10 cellular contexts compared by ENCODE assay signal in genomic region chr15:64776402-64776786, GRCh38. TPM values are rescaled to one million over a fixed set of nuclear protein-coding genes. Genes with fewer than 3 reads are reported as not detected.
A peak's percentile ranks its signal among the peaks of the same experiment; 100 is the strongest.
DNase-seq lines count a peak whose midpoint lies in the region; ATAC-seq, FAIRE-seq and TF ChIP-seq lines count a peak whose summit lies in the region.
"Had no signal": no experiment of that assay in that cellular context is flagged by ENCODE, and none has a peak within 500 bp of the region (broad histone marks: within the 10 kb centered on the region; RNA-seq: fewer than 3 reads in every experiment).

No MANE protein-coding gene starts in this region.

- FAIRE-seq in A549 (lab: Jason Lieb, UNC) = no peak

- peak overlapping the region; percentile 92 to 93; a peak in 4 of 6 replicates for H3K27ac ChIP-seq in A549
- H3K27ac ChIP-seq in HUES6 (ENCODE audit: low read depth, low read length) = peak overlapping the region; percentile 92; the same call in 1 of the 2 replicates
- peak overlapping the region; percentile 66 to 91 (median 80) for H3K27ac ChIP-seq in esophagus squamous epithelium
- H3K27ac ChIP-seq in neural progenitor cell = no peak overlapping the region
- no peak overlapping the region for H3K27ac ChIP-seq in adrenal gland
- H3K27ac ChIP-seq: epithelial cell of prostate had no signal

- no peak for ATAC-seq in A549

- TF ChIP-seq CTCF in A549 (IDR thresholded peaks at IDR 0.05) (no peak), esophagus squamous epithelium (IDR thresholded peaks at IDR 0.05) (no peak), neural progenitor cell (IDR thresholded peaks at IDR 0.05) (no peak), BE2C (IDR thresholded peaks at IDR 0.05; ENCODE audit: low read depth, low read length) (no peak), adrenal gland (IDR thresholded peaks at IDR 0.05) (no peak)

- peak overlapping the region; percentile 100 for H3K4me2 ChIP-seq in A549
- peak overlapping the region; percentile 96 for H3K4me2 ChIP-seq in neural progenitor cell

- H4K20me1 ChIP-seq in neural progenitor cell (ENCODE audit: low read depth) = no peaks in the 10 kb centered on the region

- no peaks in the 10 kb centered on the region for H3K9me3 Mint-ChIP-seq in neural progenitor cell

- TF ChIP-seq RAD21 in A549 (conservative IDR thresholded peaks at IDR 0.05 in 1 of 2, IDR thresholded peaks at IDR 0.05 in 1 of 2) = no peak

- H3K9ac ChIP-seq in HUES6 (ENCODE audit: low read length) (peak overlapping the region; percentile 86), neural progenitor cell (no peak overlapping the region)

- DNase-seq in A549 (ENCODE audit: low read depth in 1 of 2, low spot score in 1 of 2) = no peak
- DNase-seq in esophagus squamous epithelium (lab: John Stamatoyannopoulos, UW) = no peak
- peak; percentile 48 for DNase-seq in neural progenitor cell (ENCODE audit: low spot score)
- no peak for DNase-seq in HUDEP-2 (lab: John Stamatoyannopoulos, UW; ENCODE audit: unreplicated experiment in 76 of 76)
- DNase-seq in NCI-H2081 (lab: John Stamatoyannopoulos, UW) = no peak
- no peak for DNase-seq in BE2C
- DNase-seq in adrenal gland = no peak
- DNase-seq: NCI-H446 had no signal

- peak overlapping the region; percentile 71; the same call in 2 of the 3 replicates for H3K4me3 ChIP-seq in A549
- H3K4me3 ChIP-seq in HUES6 (ENCODE audit: low read depth, low read length) = peak overlapping the region; percentile 81
- peak overlapping the region in 3 of 4 donors; percentile 50 to 86 (median 72) for H3K4me3 ChIP-seq in esophagus squamous epithelium
- peak overlapping the region; percentile 84 for H3K4me3 ChIP-seq in neural progenitor cell
- H3K4me3 ChIP-seq in BE2C (ENCODE audit: low read depth, low read length) = no peak overlapping the region; the same call in 1 of the 2 replicates
- H3K4me3 ChIP-seq in adrenal gland = peak overlapping the region in 2 of 4 donors; percentile 39 to 90

- H2AFZ ChIP-seq in neural progenitor cell (replicated peaks) = peak overlapping the region; percentile 85

- CTCF ChIA-PET in A549 (lab: Yijun Ruan, JAX) = interaction anchor here (1.4 kb wide), 1 partner anchor 45 kb away, joined by 5 read pairs; no protein-coding TSS in a partner anchor

- POLR2A ChIA-PET in A549 (lab: Yijun Ruan, JAX) = no interaction called here

- no peak for TF ChIP-seq EP300 in A549 (IDR thresholded peaks at IDR 0.05)

- peaks cover 9% of the 10 kb centered on the region for H3K27me3 Mint-ChIP-seq in neural progenitor cell (ENCODE audit: insufficient read depth, low read depth)

- H3K27ac Mint-ChIP-seq in neural progenitor cell = no peak overlapping the region

- TF ChIP-seq POLR2A in A549 (IDR thresholded peaks at IDR 0.05; ENCODE audit: low read length) = no peak
- TF ChIP-seq POLR2A in esophagus squamous epithelium (IDR thresholded peaks at IDR 0.05) = no peak
- TF ChIP-seq POLR2A in adrenal gland (IDR thresholded peaks at IDR 0.05) = no peak

- peaks cover 42% of the 10 kb centered on the region for H3F3A ChIP-seq in neural progenitor cell (ENCODE audit: low read depth)

- intact Hi-C loops in esophagus squamous epithelium (cut with DNase I) = no loop called here
- intact Hi-C loops in adrenal gland (cut with DNase I) = no loop called here

- peak overlapping the region; percentile 93 for H3K4me3 Mint-ChIP-seq in neural progenitor cell

- no peaks in the 10 kb centered on the region for H3K36me3 Mint-ChIP-seq in neural progenitor cell

- H3K36me3 ChIP-seq in HUES6 (ENCODE audit: control insufficient read depth, insufficient read depth, low read length) (no peaks in the 10 kb centered on the region), esophagus squamous epithelium (no peaks in the 10 kb centered on the region), neural progenitor cell (no peaks in the 10 kb centered on the region), BE2C (no peaks in the 10 kb centered on the region), adrenal gland (replicated peaks in 1 of 2) (no peaks in the 10 kb centered on the region)

- H3K4me1 ChIP-seq in A549 (peaks cover 11% of the 10 kb centered on the region), HUES6 (ENCODE audit: control insufficient read depth, insufficient read depth, low read length) (peaks cover 45% of the 10 kb centered on the region), esophagus squamous epithelium (peaks cover 0 to 24% (median 5%) of the 10 kb centered on the region in 3 donors), neural progenitor cell (peaks cover 17% of the 10 kb centered on the region), BE2C (no peaks in the 10 kb centered on the region), adrenal gland (replicated peaks in 1 of 2) (no peaks in the 10 kb centered on the region)

- H3K27me3 ChIP-seq in HUES6 (ENCODE audit: control insufficient read depth, insufficient read depth, low read length) (no peaks in the 10 kb centered on the region), esophagus squamous epithelium (peaks cover 0 to 45% (median 0%) of the 10 kb centered on the region in 4 donors), neural progenitor cell (peaks cover 55% of the 10 kb centered on the region), BE2C (peaks cover 5% of the 10 kb centered on the region; the same call in 1 of the 2 replicates), adrenal gland (no peaks in the 10 kb centered on the region)

- no peaks in the 10 kb centered on the region for H3K9me3 ChIP-seq in A549
- no peaks in the 10 kb centered on the region for H3K9me3 ChIP-seq in HUES6 (ENCODE audit: control insufficient read depth, insufficient read depth, low read depth, low read length)
- no peaks in the 10 kb centered on the region for H3K9me3 ChIP-seq in esophagus squamous epithelium
- no peaks in the 10 kb centered on the region for H3K9me3 ChIP-seq in neural progenitor cell (ENCODE audit: low read depth)
- H3K9me3 ChIP-seq in BE2C = no peaks in the 10 kb centered on the region; the same call in 1 of the 2 replicates
- no peaks in the 10 kb centered on the region for H3K9me3 ChIP-seq in adrenal gland (replicated peaks in 1 of 3)

- H3K4me1 Mint-ChIP-seq in neural progenitor cell = peaks cover 33% of the 10 kb centered on the region

- H3K79me2 ChIP-seq in neural progenitor cell (ENCODE audit: low read depth) = peaks cover 28% of the 10 kb centered on the region

- 84% methylated on average over 20 of the region's 25 CpGs for WGBS in A549 (ENCODE audit: missing lambda C conversion rate)
- 5 to 55% methylated on average over 4 to 5 of the region's 25 CpGs for WGBS in esophagus squamous epithelium, 2 donors
- WGBS in adrenal gland, 4 donors = 54 to 75% (median 63%) methylated on average over 13 to 25 of the region's 25 CpGs

TF ChIP-seq in A549, 52 proteins besides CTCF, POLR2A, EP300 and RAD21:
- TF ChIP-seq MAZ (IDR thresholded peaks at IDR 0.05; ENCODE audit: borderline replicate concordance, low read depth, low read length) (no peak), MAFK (IDR thresholded peaks at IDR 0.05; ENCODE audit: partially characterized antibody) (no peak), CHD2 (IDR thresholded peaks at IDR 0.05; ENCODE audit: low read length, partially characterized antibody) (no peak), E2F6 (IDR thresholded peaks at IDR 0.05; ENCODE audit: borderline replicate concordance, low read depth) (no peak), ATOH8 (CRISPR knock-in tag; IDR thresholded peaks at IDR 0.05; ENCODE audit: low read depth) (no peak), TP53 (CRISPR knock-in tag; IDR thresholded peaks at IDR 0.05) (no peak), RARB (CRISPR knock-in tag; IDR thresholded peaks at IDR 0.05) (no peak), KDM5A (IDR thresholded peaks at IDR 0.05) (no peak)

RNA-seq across cellular contexts. Expression of gene RBPMS2, which starts 1.0 kb away (rescaled TPM):
- 3.0 and 3.5 TPM in 2 replicates for polyA plus RNA-seq in A549 (2011; rRNA removed)
- polyA plus RNA-seq in A549 (2012; cell fraction: cytosol; rRNA removed) = 8.8 and 11.4 TPM in 2 replicates
- 8.7 and 9.5 TPM in 2 replicates for polyA plus RNA-seq in A549 (2012; cell fraction: nucleus; rRNA removed)
- polyA plus RNA-seq in A549 (2017; fragmentation: RNase III; extraction: RNeasy Plus Mini Kit Qiagen cat#74134 plus additional on column Dnase treatment) = 7.8 to 8.7 TPM (median 8.7 TPM) in 3 replicates
- 3.3 and 4.4 TPM in 2 replicates for polyA minus RNA-seq in A549 (2011; rRNA and poly(A)+ RNA removed)
- 1 to 10 TPM in 2 of 4 donors, under 1 TPM in 1, not detected in 1; 0.75 to 5.0 (median 1.3) TPM for total RNA-seq in esophagus squamous epithelium
- total RNA-seq in neural progenitor cell (ENCODE audit: low replicate concordance) = 0.15 and 1.8 TPM in 2 replicates
- polyA plus RNA-seq in BE2C (2012; ENCODE audit: insufficient read depth, insufficient read length, low read depth) = 1.0 TPM
- total RNA-seq in adrenal gland = 1 to 10 TPM in 7 of 8 donors, not detected in 1; 3.0 to 6.3 (median 4.0) TPM
- 1 to 10 TPM; 2.6 to 6.1 (median 4.0) TPM for polyA plus RNA-seq in adrenal gland

RNA-seq across cellular contexts. Expression of gene PIF1, which starts 49.1 kb away (rescaled TPM):
- polyA plus RNA-seq in A549 (2011; rRNA removed) (8.5 and 11.1 TPM in 2 replicates), A549 (2017; fragmentation: RNase III; extraction: RNeasy Plus Mini Kit Qiagen cat#74134 plus additional on column Dnase treatment) (24.9 to 25.4 TPM (median 25.3 TPM) in 3 replicates), adrenal gland (1 to 10 TPM in 2 of 3 donors, under 1 TPM in 1; 0.33 to 6.0 (median 3.0) TPM)
- polyA plus RNA-seq in A549 (2012; cell fraction: cytosol; rRNA removed) = 27.5 and 29.2 TPM in 2 replicates
- 210 and 257 TPM in 2 replicates for polyA plus RNA-seq in A549 (2012; cell fraction: nucleus; rRNA removed)
- polyA minus RNA-seq in A549 (2011; rRNA and poly(A)+ RNA removed) = 7.9 and 8.3 TPM in 2 replicates
- total RNA-seq in esophagus squamous epithelium (10 to 100 TPM in 1 of 4 donors, 1 to 10 TPM in 3; 1.8 to 17.5 (median 3.8) TPM), neural progenitor cell (ENCODE audit: low replicate concordance) (50.8 and 111 TPM in 2 replicates), adrenal gland (1 to 10 TPM in 5 of 8 donors, under 1 TPM in 3; 0.26 to 3.8 (median 1.7) TPM)
- 4.6 TPM for polyA plus RNA-seq in BE2C (2012; ENCODE audit: insufficient read depth, insufficient read length, low read depth)

Comparison
In these comparisons a context has a peak if more than half of its experiments do, and no peak if none do; other contexts are left out.
1. H3K27ac ChIP-seq: peak in A549 (2 of 2), HUES6 (single experiment) and esophagus squamous epithelium (4 of 4); none in neural progenitor cell (single experiment) and adrenal gland (0 of 5).